In genomic region chr18:56118422-56118821, GRCh38 we compare ENCODE assay signal across 16 cellular contexts.
"Had no signal": no experiment of that assay in that cellular context is flagged by ENCODE, and none has a peak within 500 bp of the region (broad histone marks: within the 10 kb centered on the region; RNA-seq: fewer than 3 reads in every experiment).

No MANE protein-coding gene starts in this region.

- H3K36me3 ChIP-seq: colonic mucosa, heart left ventricle, neutrophil, uterus had no signal

- ATAC-seq: heart left ventricle; left colon; naive thymus-derived CD4-positive, alpha-beta T cell; right cardiac atrium had no signal

- DNase-seq: colonic mucosa; effector CD4-positive, alpha-beta T cell; endodermal cell; heart left ventricle; hippocampal formation; left colon; mesendoderm; naive thymus-derived CD4-positive, alpha-beta T cell; right cardiac atrium; small intestine; stimulated activated CD4-positive, alpha-beta T cell treated with anti-CD3 and anti-CD28 coated beads, Interleukin-12 subunit alpha, Interleukin-12 subunit beta, amount 100 ng/mL, for 4 hours; stimulated activated naive CD4-positive, alpha-beta T cell treated with Interleukin-2 at 50 U/mL for 16 hours; uterus had no signal

- H3K9me3 Mint-ChIP-seq: endodermal cell, type B pancreatic cell had no signal

- H3K4me1 ChIP-seq: colonic mucosa, uterus had no signal

- H3K27ac ChIP-seq: colonic mucosa, heart left ventricle, neutrophil had no signal

- H3K4me1 Mint-ChIP-seq: naive thymus-derived CD4-positive, alpha-beta T cell had no signal

- H3K4me3 Mint-ChIP-seq: endodermal cell; naive thymus-derived CD4-positive, alpha-beta T cell; type B pancreatic cell had no signal

- H3K27ac Mint-ChIP-seq: endodermal cell; naive thymus-derived CD4-positive, alpha-beta T cell; progenitor cell of endocrine pancreas; type B pancreatic cell had no signal

- H3K27me3 ChIP-seq: colonic mucosa, heart left ventricle, neutrophil, uterus had no signal

- H3K9me3 ChIP-seq: colonic mucosa, heart left ventricle, neutrophil, uterus had no signal

- H3K36me3 Mint-ChIP-seq: naive thymus-derived CD4-positive, alpha-beta T cell; type B pancreatic cell had no signal

- H3K27me3 Mint-ChIP-seq: naive thymus-derived CD4-positive, alpha-beta T cell; type B pancreatic cell had no signal

- H3K4me3 ChIP-seq: colonic mucosa, heart left ventricle, uterus had no signal
